Comparison of ENCODE assay signal across 8 cellular contexts in genomic region chr7:139482662-139483466, GRCh38. TPM values are rescaled to one million over a fixed set of nuclear protein-coding genes. Genes with fewer than 3 reads are reported as not detected.
A peak's percentile ranks its signal among the peaks of the same experiment; 100 is the strongest.
DNase-seq lines count a peak whose midpoint lies in the region; ATAC-seq and TF ChIP-seq lines count a peak whose summit lies in the region.

No MANE protein-coding gene starts in this region.

- H3K27me3 ChIP-seq in AG04450 (ENCODE audit: control insufficient read depth, insufficient read depth, low read length) (peaks cover 63% of the 10 kb centered on the region), body of pancreas (peaks cover 0 to 20% of the 10 kb centered on the region in 2 donors), thyroid gland (no peaks in the 10 kb centered on the region)

- POLR2A ChIA-PET in AG04450 (lab: Yijun Ruan, JAX) = no interaction called here

- H3K36me3 ChIP-seq in body of pancreas (replicated peaks in 1 of 2; ENCODE audit: insufficient read depth in 1 of 2, low read depth in 2 of 2) = no peaks in the 10 kb centered on the region
- no peaks in the 10 kb centered on the region for H3K36me3 ChIP-seq in thyroid gland

- WGBS in body of pancreas, 2 donors = 6% methylated on average over 90 of the region's 90 CpGs; no CpG with 5 or more reads in 1 of the 2 donors
- WGBS in lower leg skin, 2 donors = 5 to 11% methylated on average over 16 to 55 of the region's 90 CpGs
- 25% methylated on average over 5 of the region's 90 CpGs; no CpG with 5 or more reads in 1 of the 2 donors for WGBS in thyroid gland, 2 donors

- intact Hi-C loops in body of pancreas (cut with DNase I) (no loop called here), lower leg skin (cut with DNase I; ENCODE audit: low total_unique reads) (loop anchor here (10.0 kb wide), 1 partner anchor 48 kb away; no protein-coding TSS in a partner anchor), thyroid gland (cut with DNase I) (loop anchor here (10.0 kb wide), 1 partner anchor 138 kb away; the partner anchor contains the start of gene FMC1)

- DNase-seq in AG04450 (ENCODE audit: low read depth, low spot score) = no peak
- DNase-seq in Kasumi-1 (lab: John Stamatoyannopoulos, UW) = peak; percentile 22 to 32
- DNase-seq in body of pancreas = peak; percentile 9 to 37 (median 21)
- DNase-seq in lower leg skin (ENCODE audit: low spot score in 2 of 2) = no peak
- DNase-seq in thyroid gland = peak; percentile 47 to 50
- DNase-seq in SHP77 (lab: John Stamatoyannopoulos, UW) = no peak

- H3K4me1 ChIP-seq in body of pancreas = peaks cover 16% of the 10 kb centered on the region
- peaks cover 18 to 28% of the 10 kb centered on the region in 2 donors for H3K4me1 ChIP-seq in thyroid gland

- peaks cover 5% of the 10 kb centered on the region; the same call in 1 of the 2 replicates for H3K9me3 ChIP-seq in AG04450 (ENCODE audit: control insufficient read depth, insufficient read depth, low read length)
- no peaks in the 10 kb centered on the region for H3K9me3 ChIP-seq in body of pancreas
- H3K9me3 ChIP-seq in thyroid gland = no peaks in the 10 kb centered on the region

- H3K27ac ChIP-seq in AG04450 (ENCODE audit: low read depth, low read length) (no peak overlapping the region), body of pancreas (no peak overlapping the region), thyroid gland (peak overlapping the region in 2 of 3 donors; percentile 29 to 79)

- TF ChIP-seq POLR2A in body of pancreas (IDR thresholded peaks at IDR 0.05) = no peak
- TF ChIP-seq POLR2A in lower leg skin (IDR thresholded peaks at IDR 0.05) = no peak
- no peak for TF ChIP-seq POLR2A in thyroid gland (IDR thresholded peaks at IDR 0.05)

- CTCF ChIA-PET in AG04450 (lab: Charles Lee) = interaction anchor here (2.5 kb wide), 1 partner anchor 49 kb away, joined by 8 read pairs; no protein-coding TSS in a partner anchor

- H3K4me3 ChIP-seq in AG04450 (ENCODE audit: low read depth, low read length) (peak overlapping the region; percentile 7; the same call in 1 of the 2 replicates), body of pancreas (no peak overlapping the region), lower leg skin (ENCODE audit: low read depth, poor library complexity, severe bottlenecking) (peak overlapping the region; percentile 24), thyroid gland (replicated peaks in 1 of 3) (peak overlapping the region; percentile 30 to 51 (median 50))

- ATAC-seq in GM19043 (IDR thresholded peaks at IDR 0.05; ENCODE audit: low read depth, unreplicated experiment) = peak; percentile 13
- ATAC-seq in body of pancreas = peak; percentile 73
- ATAC-seq in GM21360 (IDR thresholded peaks at IDR 0.05; ENCODE audit: unreplicated experiment) = no peak

- TF ChIP-seq CTCF in AG04450 (IDR thresholded peaks at IDR 0.05; ENCODE audit: low read depth, low read length) (no peak), body of pancreas (IDR thresholded peaks at IDR 0.05) (no peak), lower leg skin (IDR thresholded peaks at IDR 0.05) (no peak), thyroid gland (IDR thresholded peaks at IDR 0.05) (no peak)

RNA-seq across cellular contexts. Expression of gene KLRG2, which starts 0.6 kb away (rescaled TPM):
- polyA plus RNA-seq in AG04450 (2011; rRNA removed) = not detected in 2 replicates
- not detected in 2 replicates for polyA minus RNA-seq in AG04450 (2011; rRNA and poly(A)+ RNA removed)
- total RNA-seq in body of pancreas (under 1 TPM in 1 of 2 donors, not detected in 1; 0.26 TPM), lower leg skin (10 to 100 TPM in 2 of 4 donors, 1 to 10 TPM in 2; 8.0 to 25.8 (median 9.6) TPM), thyroid gland (10 to 100 TPM; 20.7 to 45.8 (median 23.0) TPM)

RNA-seq across cellular contexts. Expression of gene CLEC2L, which starts 40.6 kb away (rescaled TPM):
- not detected in 2 replicates for polyA plus RNA-seq in AG04450 (2011; rRNA removed)
- not detected in 2 replicates for polyA minus RNA-seq in AG04450 (2011; rRNA and poly(A)+ RNA removed)
- total RNA-seq in body of pancreas (not detected), lower leg skin (not detected), thyroid gland (not detected)

Comparison
In these comparisons a context has a peak if more than half of its experiments do, and no peak if none do; other contexts are left out.
1. DNase-seq: peak in Kasumi-1 (2 of 2), body of pancreas (4 of 4) and thyroid gland (2 of 2); none in AG04450 (single experiment), lower leg skin (0 of 2) and SHP77 (0 of 2).
2. H3K27ac ChIP-seq: peak in thyroid gland (2 of 3); none in AG04450 (single experiment) and body of pancreas (0 of 4).
3. H3K4me3 ChIP-seq: peak in AG04450 (single experiment), lower leg skin (single experiment) and thyroid gland (3 of 3); none in body of pancreas (0 of 2).
4. RNA of gene KLRG2, which starts 0.6 kb away (total RNA-seq): 20.7 to 45.8 TPM in thyroid gland and 8.0 to 25.8 TPM in lower leg skin; 0.26 TPM in body of pancreas; every median in the first group is over 4 times any median in the second.